In genomic region chr4:42501624-42502401, GRCh38 we compare ENCODE assay signal across 1 cellular context.
TF ChIP-seq lines count a peak whose summit lies in the region.

No MANE protein-coding gene starts in this region.

TF ChIP-seq in GM23338, 12 proteins besides CTCF, POLR2A, EP300 and RAD21 (continued from another document):
- TF ChIP-seq ZNF462 (CRISPR knock-in tag; IDR thresholded peaks at IDR 0.05) (no peak), ZNF331 (CRISPR knock-in tag; IDR thresholded peaks at IDR 0.05; ENCODE audit: low read depth) (no peak)
